Comparison of ENCODE assay signal across 24 cellular contexts in genomic region chr10:13019280-13019679, GRCh38.
"Had no signal": no experiment of that assay in that cellular context is flagged by ENCODE, and none has a peak within 500 bp of the region (broad histone marks: within the 10 kb centered on the region; RNA-seq: fewer than 3 reads in every experiment).

No MANE protein-coding gene starts in this region.

- H3K4me3 Mint-ChIP-seq: activated naive CD4-positive, alpha-beta T cell treated with anti-CD3 and anti-CD28 coated beads, Interleukin-2, amount 50 U/mL, for 24 hours; activated T-cell treated with anti-CD3 and anti-CD28 coated beads, Interleukin-2, amount 50 U/mL, for 4 hours; nephron; type B pancreatic cell had no signal

- H3K27me3 ChIP-seq: colonic mucosa, gastrocnemius medialis, spleen, uterus had no signal

- H3K27ac ChIP-seq: colonic mucosa, gastrocnemius medialis, SK-N-MC, spleen, uterus had no signal

- H3K36me3 Mint-ChIP-seq: activated naive CD4-positive, alpha-beta T cell treated with anti-CD3 and anti-CD28 coated beads, Interleukin-2, amount 50 U/mL, for 24 hours; type B pancreatic cell had no signal

- H3K27ac Mint-ChIP-seq: activated naive CD4-positive, alpha-beta T cell treated with anti-CD3 and anti-CD28 coated beads, Interleukin-2, amount 50 U/mL, for 24 hours; activated T-helper 2 cell treated with anti-CD3 and anti-CD28 coated beads, Interferon-gamma antibody, Interleukin-2, Interleukin-4, amounts not matched to agents 10 μg/mL and 5 μg/mL and 100 μg/mL, durations not matched to agents 14 hours and 24 hours and 36 hours had no signal

- H3K4me3 ChIP-seq: colonic mucosa, gastrocnemius medialis, SK-N-MC, spleen, uterus had no signal

- ATAC-seq: gastrocnemius medialis, left colon, right cardiac atrium had no signal

- H3K9me3 Mint-ChIP-seq: type B pancreatic cell had no signal

- H3K36me3 ChIP-seq: colonic mucosa, gastrocnemius medialis, spleen, uterus had no signal

- DNase-seq: activated CD4-positive, alpha-beta T cell treated with anti-CD3 and anti-CD28 coated beads, Interleukin-2, amount 50 U/mL, for 1 hour; activated CD4-positive, CD25-positive, alpha-beta regulatory T cell; activated CD8-positive, alpha-beta memory T cell treated with anti-CD3 and anti-CD28 coated beads, Interleukin-2, amount 50 U/mL, for 48 hours; activated T-cell treated with anti-CD3 and anti-CD28 coated beads, Interleukin-2, amount 50 U/mL, for 4 hours; anterior cingulate cortex; colonic mucosa; effector memory CD4-positive, alpha-beta T cell; gastrocnemius medialis; glutamatergic neuron; islet precursor cell; left colon; mammary epithelial cell; posterior cingulate gyrus; right cardiac atrium; spleen; stimulated activated CD4-positive, alpha-beta T cell treated with anti-CD3 and anti-CD28 coated beads, Interleukin-4, amount 100 ng/mL, for 4 hours; stimulated activated naive CD4-positive, alpha-beta T cell treated with Interleukin-2 at 50 U/mL for 16 hours; substantia nigra; uterus had no signal

- H3K9me3 ChIP-seq: colonic mucosa, gastrocnemius medialis, uterus had no signal

- H3K4me1 ChIP-seq: colonic mucosa, gastrocnemius medialis, uterus had no signal

- H3K4me1 Mint-ChIP-seq: activated naive CD4-positive, alpha-beta T cell treated with anti-CD3 and anti-CD28 coated beads, Interleukin-2, amount 50 U/mL, for 24 hours had no signal
